In genomic region chr14:104949406-104949955, GRCh38 we compare ENCODE assay signal across 4 cellular contexts. TPM values are rescaled to one million over a fixed set of nuclear protein-coding genes. Genes with fewer than 3 reads are reported as not detected.
"Had no signal": no experiment of that assay in that cellular context is flagged by ENCODE, and none has a peak within 500 bp of the region (broad histone marks: within the 10 kb centered on the region; RNA-seq: fewer than 3 reads in every experiment).

No MANE protein-coding gene starts in this region.

RNA-seq across cellular contexts. Expression of gene PLD4, which starts 24.8 kb away (rescaled TPM):
- total RNA-seq: GM23338, H1, H9, HT-29 had no signal
- polyA plus RNA-seq: GM23338 had no signal
